8 cellular contexts compared by ENCODE assay signal in the genomic region with DNA sequence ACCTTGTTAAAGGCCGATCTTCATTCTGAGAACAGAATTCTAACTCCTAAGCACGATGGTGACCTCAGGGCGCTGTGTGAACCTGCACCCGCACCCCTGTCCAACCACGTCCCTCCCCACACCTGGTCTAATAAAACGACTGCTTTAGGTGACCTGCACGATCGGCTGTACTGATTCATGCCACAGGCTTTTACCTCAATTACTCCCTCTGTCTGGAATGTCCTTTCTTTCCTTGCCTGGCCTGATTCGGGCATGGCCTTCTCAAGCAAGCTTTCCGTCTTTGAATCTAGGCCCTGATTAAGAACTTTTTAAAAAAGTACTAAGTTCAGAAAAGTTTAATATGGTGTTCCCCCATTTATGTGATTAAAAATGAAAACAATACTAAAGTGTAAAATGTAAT. TPM values are rescaled to one million over a fixed set of nuclear protein-coding genes. Genes with fewer than 3 reads are reported as not detected.
DNase-seq lines count a peak whose midpoint lies in the region; ATAC-seq and TF ChIP-seq lines count a peak whose summit lies in the region.

No MANE protein-coding gene starts in this region.

- 18 to 22% methylated on average over 10 of the region's 10 CpGs for WGBS in ectodermal cell, 2 experiments

- peak overlapping the region; percentile 79 for H3K4me3 ChIP-seq in OCI-LY1 (ENCODE audit: low read depth, low read length, poor library complexity, severe bottlenecking)
- H3K4me3 ChIP-seq in ectodermal cell (ENCODE audit: insufficient read depth, low read depth, low read length) = peak overlapping the region; percentile 88
- peak overlapping the region; percentile 97 to 100 for H3K4me3 ChIP-seq in muscle layer of duodenum (ENCODE audit: low read depth in 1 of 2, low read length in 2 of 2)

- peaks cover 6% of the 10 kb centered on the region; the same call in 1 of the 2 replicates for H3K36me3 ChIP-seq in OCI-LY1 (ENCODE audit: insufficient read depth, low read length)
- H3K36me3 ChIP-seq in ectodermal cell (ENCODE audit: control insufficient read depth, insufficient read depth, low read length) = no peaks in the 10 kb centered on the region
- H3K36me3 ChIP-seq in muscle layer of duodenum (ENCODE audit: control insufficient read depth in 1 of 2, insufficient read depth in 2 of 2, low read length in 2 of 2) = peaks cover 0 to 15% of the 10 kb centered on the region in 2 donors

- H3K9me3 ChIP-seq in OCI-LY1 (ENCODE audit: low read length) (no peaks in the 10 kb centered on the region), ectodermal cell (ENCODE audit: control insufficient read depth, low read length) (no peaks in the 10 kb centered on the region), muscle layer of duodenum (ENCODE audit: control insufficient read depth in 1 of 2, low read length in 2 of 2) (no peaks in the 10 kb centered on the region)

- no peaks in the 10 kb centered on the region for H3K9me2 ChIP-seq in OCI-LY1 (ENCODE audit: low read depth, low read length)

- H3K27me3 ChIP-seq in OCI-LY1 (ENCODE audit: insufficient read depth, low read length) = no peaks in the 10 kb centered on the region
- no peaks in the 10 kb centered on the region for H3K27me3 ChIP-seq in ectodermal cell (ENCODE audit: control insufficient read depth, insufficient read depth, low read length, poor library complexity, severe bottlenecking)
- no peaks in the 10 kb centered on the region for H3K27me3 ChIP-seq in muscle layer of duodenum (ENCODE audit: low read depth, low read length)

- no peak for TF ChIP-seq CTCF in OCI-LY1 (IDR thresholded peaks at IDR 0.05; ENCODE audit: low read length)

- H3K4me1 ChIP-seq in OCI-LY1 (ENCODE audit: insufficient read depth, low read length, severe bottlenecking) = peaks cover 42% of the 10 kb centered on the region
- H3K4me1 ChIP-seq in ectodermal cell (ENCODE audit: control insufficient read depth, insufficient read depth, low read length) = no peaks in the 10 kb centered on the region
- peaks cover 10 to 40% of the 10 kb centered on the region in 2 donors for H3K4me1 ChIP-seq in muscle layer of duodenum (ENCODE audit: control insufficient read depth in 1 of 2, insufficient read depth in 2 of 2, low read length in 2 of 2)

- peak overlapping the region; percentile 74 for H3K27ac ChIP-seq in OCI-LY1 (ENCODE audit: low read depth, low read length, poor library complexity, severe bottlenecking)
- peak overlapping the region; percentile 96 for H3K27ac ChIP-seq in ectodermal cell (ENCODE audit: insufficient read depth, low read depth, low read length, poor library complexity, severe bottlenecking)
- H3K27ac ChIP-seq in muscle layer of duodenum (ENCODE audit: low read length) = peak overlapping the region; percentile 98

- H3K4me2 ChIP-seq in OCI-LY1 (ENCODE audit: low read length) = peak overlapping the region; percentile 93

- ATAC-seq in HG02852 (IDR thresholded peaks at IDR 0.05; ENCODE audit: unreplicated experiment) = no peak
- ATAC-seq in GM21825 (IDR thresholded peaks at IDR 0.05; ENCODE audit: unreplicated experiment) = no peak

- peaks cover 39% of the 10 kb centered on the region for H3K79me2 ChIP-seq in OCI-LY1 (ENCODE audit: insufficient read depth, low read length)

- peaks cover 4% of the 10 kb centered on the region; the same call in 1 of the 2 replicates for H4K20me1 ChIP-seq in OCI-LY1 (ENCODE audit: insufficient read depth, low read length)

- no peaks in the 10 kb centered on the region for H3F3A ChIP-seq in OCI-LY1 (ENCODE audit: insufficient read depth, low read length)

- H3K9ac ChIP-seq in OCI-LY1 (ENCODE audit: low read length) = peak overlapping the region; percentile 82

- DNase-seq in EH (ENCODE audit: low read depth) = peak; percentile 57
- DNase-seq in 8988T = no peak
- DNase-seq in stimulated activated CD4-positive, alpha-beta T cell treated with anti-CD3 and anti-CD28 coated beads, Interleukin-2, amount 100 ng/mL, for 48 hours = no peak

- H2AFZ ChIP-seq in OCI-LY1 (ENCODE audit: low read length) = peak overlapping the region; percentile 72

RNA-seq across cellular contexts. Expression of a gene that starts 0.8 kb away (rescaled TPM):
- polyA plus RNA-seq in ectodermal cell (2013, experiment 1 of 4) = 137 TPM
- polyA plus RNA-seq in ectodermal cell (2013, experiment 2 of 4) = 150 TPM
- polyA plus RNA-seq in ectodermal cell (2013, experiment 3 of 4) = 100 TPM
- 111 TPM for polyA plus RNA-seq in ectodermal cell (2013, experiment 4 of 4)

RNA-seq across cellular contexts. Expression of a gene that starts 37.1 kb away (rescaled TPM):
- polyA plus RNA-seq in ectodermal cell (2013, experiment 1 of 4) = 2.5 TPM
- 2.3 TPM for polyA plus RNA-seq in ectodermal cell (2013, experiment 2 of 4)
- polyA plus RNA-seq in ectodermal cell (2013, experiment 3 of 4) = 2.3 TPM
- 2.4 TPM for polyA plus RNA-seq in ectodermal cell (2013, experiment 4 of 4)
